8 cellular contexts compared by ENCODE assay signal in genomic region chr11:120337133-120337895, GRCh38. TPM values are rescaled to one million over a fixed set of nuclear protein-coding genes. Genes with fewer than 3 reads are reported as not detected.
A peak's percentile ranks its signal among the peaks of the same experiment; 100 is the strongest.
DNase-seq lines count a peak whose midpoint lies in the region; ATAC-seq and TF ChIP-seq lines count a peak whose summit lies in the region.

No MANE protein-coding gene starts in this region.

- H2AFZ ChIP-seq in parathyroid adenoma = peak overlapping the region; percentile 63

- no peak for TF ChIP-seq CTCF in GM12864 (IDR thresholded peaks at IDR 0.05; ENCODE audit: low read depth, low read length, missing control alignments)
- TF ChIP-seq CTCF in glutamatergic neuron (IDR thresholded peaks at IDR 0.05; ENCODE audit: partially characterized antibody, unreplicated experiment) = no peak
- no peak for TF ChIP-seq CTCF in parathyroid adenoma (IDR thresholded peaks at IDR 0.05)

- peaks cover 6% of the 10 kb centered on the region for H3K4me1 ChIP-seq in parathyroid adenoma

- ATAC-seq in activated T-helper 17 cell treated with anti-CD3 and anti-CD28 coated beads, Interleukin-2, amount 50 U/mL, for 72 hours (replicated peaks) = no peak
- no peak for ATAC-seq in HG03097 (IDR thresholded peaks at IDR 0.05; ENCODE audit: low FRiP score, unreplicated experiment)
- ATAC-seq in GM18517 (IDR thresholded peaks at IDR 0.05; ENCODE audit: unreplicated experiment) = no peak

- H3K9ac ChIP-seq in parathyroid adenoma = peak overlapping the region; percentile 0

- H3K27ac ChIP-seq in parathyroid adenoma = peak overlapping the region; percentile 83

- H3K9me3 Mint-ChIP-seq in activated T-helper 17 cell treated with anti-CD3 and anti-CD28 coated beads, Interleukin-2, amount 50 U/mL, for 72 hours = no peaks in the 10 kb centered on the region
- peaks cover 5% of the 10 kb centered on the region for H3K9me3 Mint-ChIP-seq in glutamatergic neuron (ENCODE audit: unreplicated experiment)

- H3K4me3 ChIP-seq in GM12864 (ENCODE audit: low read depth, low read length) (peak overlapping the region; percentile 98), parathyroid adenoma (ENCODE audit: low read depth, low read length) (peak overlapping the region; percentile 72)

- peaks cover 12% of the 10 kb centered on the region for H3K79me2 ChIP-seq in parathyroid adenoma

- H3K27me3 ChIP-seq in parathyroid adenoma (ENCODE audit: control insufficient read depth, insufficient read depth, low read length) = no peaks in the 10 kb centered on the region

- peaks cover 30% of the 10 kb centered on the region for H3K27me3 Mint-ChIP-seq in activated T-helper 17 cell treated with anti-CD3 and anti-CD28 coated beads, Interleukin-2, amount 50 U/mL, for 72 hours
- H3K27me3 Mint-ChIP-seq in glutamatergic neuron (ENCODE audit: unreplicated experiment) = peaks cover 3% of the 10 kb centered on the region

- H3K4me3 Mint-ChIP-seq in activated T-helper 17 cell treated with anti-CD3 and anti-CD28 coated beads, Interleukin-2, amount 50 U/mL, for 72 hours = peak overlapping the region; percentile 98
- H3K4me3 Mint-ChIP-seq in glutamatergic neuron (ENCODE audit: unreplicated experiment) = peak overlapping the region; percentile 92

- H3K27ac Mint-ChIP-seq in activated T-helper 17 cell treated with anti-CD3 and anti-CD28 coated beads, Interleukin-2, amount 50 U/mL, for 72 hours = peak overlapping the region; percentile 81
- H3K27ac Mint-ChIP-seq in glutamatergic neuron (ENCODE audit: unreplicated experiment) = peak overlapping the region; percentile 90

- peak overlapping the region; percentile 84 for H3K4me2 ChIP-seq in parathyroid adenoma (ENCODE audit: low read length)

- H3K36me3 Mint-ChIP-seq in activated T-helper 17 cell treated with anti-CD3 and anti-CD28 coated beads, Interleukin-2, amount 50 U/mL, for 72 hours (ENCODE audit: low read depth) = peaks cover 13% of the 10 kb centered on the region
- H3K36me3 Mint-ChIP-seq in glutamatergic neuron (ENCODE audit: unreplicated experiment) = no peaks in the 10 kb centered on the region

- DNase-seq in GM12864 (ENCODE audit: low read depth) (no peak), Kasumi-1 (lab: John Stamatoyannopoulos, UW) (peak; percentile 61 to 69), glutamatergic neuron (peak; percentile 30), H4 (ENCODE audit: low spot score) (no peak)

- H3K36me3 ChIP-seq in parathyroid adenoma (ENCODE audit: control insufficient read depth, insufficient read depth, low read length) = no peaks in the 10 kb centered on the region

- no peaks in the 10 kb centered on the region for H3K9me3 ChIP-seq in parathyroid adenoma (ENCODE audit: control insufficient read depth, low read length)

- peaks cover 16% of the 10 kb centered on the region for H3K4me1 Mint-ChIP-seq in activated T-helper 17 cell treated with anti-CD3 and anti-CD28 coated beads, Interleukin-2, amount 50 U/mL, for 72 hours
- peaks cover 31% of the 10 kb centered on the region for H3K4me1 Mint-ChIP-seq in glutamatergic neuron (ENCODE audit: low read depth, unreplicated experiment)

RNA-seq across cellular contexts. Expression of gene ARHGEF12, which starts 1.1 kb away (rescaled TPM):
- 10 to 100 TPM; 12.9 to 21.5 TPM for total RNA-seq in activated T-helper 17 cell treated with anti-CD3 and anti-CD28 coated beads, Interleukin-2, amount 50 U/mL, for 72 hours
- total RNA-seq in glutamatergic neuron (ENCODE audit: unreplicated experiment) = 40.8 TPM
- total RNA-seq in H4 (2014; rRNA removed; shearing (Covaris generic)) = 24.1 and 33.9 TPM in 2 replicates

RNA-seq across cellular contexts. Expression of gene TLCD5, which starts 12.2 kb away (rescaled TPM):
- total RNA-seq in activated T-helper 17 cell treated with anti-CD3 and anti-CD28 coated beads, Interleukin-2, amount 50 U/mL, for 72 hours = 1 to 10 TPM in 1 of 2 donors, under 1 TPM in 1; 0.13 to 1.2 TPM
- total RNA-seq in glutamatergic neuron (ENCODE audit: unreplicated experiment) = 15.8 TPM
- 5.4 and 6.3 TPM in 2 replicates for total RNA-seq in H4 (2014; rRNA removed; shearing (Covaris generic))

Comparison
In these comparisons a context has a peak if more than half of its experiments do, and no peak if none do; other contexts are left out.
1. DNase-seq: peak in Kasumi-1 (2 of 2) and glutamatergic neuron (single experiment); none in GM12864 (single experiment) and H4 (single experiment).